1 cellular context compared by ENCODE assay signal in the genomic region with DNA sequence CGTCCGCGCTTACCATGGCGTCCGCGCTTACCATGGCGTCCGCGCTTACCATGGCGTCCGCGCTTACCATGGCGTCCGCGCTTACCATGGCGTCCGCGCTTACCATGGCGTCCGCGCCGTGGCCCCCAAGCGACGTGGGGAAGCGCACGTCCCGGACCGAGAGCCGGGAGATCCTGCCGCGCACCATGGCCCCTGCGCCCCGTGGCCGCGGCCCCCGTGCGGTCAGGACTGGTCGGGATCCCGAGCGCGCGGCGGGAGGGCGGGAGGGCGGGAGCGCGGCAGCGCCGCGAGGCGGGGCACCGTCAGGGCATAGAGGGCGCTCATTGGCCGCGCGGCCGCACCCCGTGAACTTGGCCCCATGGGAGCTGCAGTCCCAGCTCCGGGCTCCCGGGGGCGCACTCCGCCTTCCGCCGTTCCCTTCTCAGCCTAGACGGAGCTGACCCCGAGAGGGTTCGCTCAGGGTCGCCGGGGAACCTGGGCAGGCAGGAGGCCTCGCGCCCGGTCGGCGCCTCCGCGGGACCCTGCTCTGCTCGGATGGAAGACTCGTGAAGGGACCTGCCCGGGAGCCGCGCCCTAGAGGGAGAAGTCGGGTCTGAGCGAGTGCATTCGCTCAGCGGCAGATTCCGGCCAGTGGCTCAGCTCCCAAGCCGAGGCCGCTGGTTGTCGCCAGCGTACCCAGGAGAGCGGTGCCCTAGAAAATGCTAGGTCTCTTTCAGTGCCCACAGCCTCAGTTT.
TF ChIP-seq lines count a peak whose summit lies in the region.

A gene with protein sequence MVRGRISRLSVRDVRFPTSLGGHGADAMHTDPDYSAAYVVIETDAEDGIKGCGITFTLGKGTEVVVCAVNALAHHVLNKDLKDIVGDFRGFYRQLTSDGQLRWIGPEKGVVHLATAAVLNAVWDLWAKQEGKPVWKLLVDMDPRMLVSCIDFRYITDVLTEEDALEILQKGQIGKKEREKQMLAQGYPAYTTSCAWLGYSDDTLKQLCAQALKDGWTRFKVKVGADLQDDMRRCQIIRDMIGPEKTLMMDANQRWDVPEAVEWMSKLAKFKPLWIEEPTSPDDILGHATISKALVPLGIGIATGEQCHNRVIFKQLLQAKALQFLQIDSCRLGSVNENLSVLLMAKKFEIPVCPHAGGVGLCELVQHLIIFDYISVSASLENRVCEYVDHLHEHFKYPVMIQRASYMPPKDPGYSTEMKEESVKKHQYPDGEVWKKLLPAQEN (minus strand): TSS at position 230 of the 734 bp plus-strand sequence. CDS start 43 bp downstream, at position 187.

TF ChIP-seq in K562, 482 proteins besides CTCF, POLR2A, EP300 and RAD21 (continued from another document and continues in another):
- TF ChIP-seq, protein P1, sequence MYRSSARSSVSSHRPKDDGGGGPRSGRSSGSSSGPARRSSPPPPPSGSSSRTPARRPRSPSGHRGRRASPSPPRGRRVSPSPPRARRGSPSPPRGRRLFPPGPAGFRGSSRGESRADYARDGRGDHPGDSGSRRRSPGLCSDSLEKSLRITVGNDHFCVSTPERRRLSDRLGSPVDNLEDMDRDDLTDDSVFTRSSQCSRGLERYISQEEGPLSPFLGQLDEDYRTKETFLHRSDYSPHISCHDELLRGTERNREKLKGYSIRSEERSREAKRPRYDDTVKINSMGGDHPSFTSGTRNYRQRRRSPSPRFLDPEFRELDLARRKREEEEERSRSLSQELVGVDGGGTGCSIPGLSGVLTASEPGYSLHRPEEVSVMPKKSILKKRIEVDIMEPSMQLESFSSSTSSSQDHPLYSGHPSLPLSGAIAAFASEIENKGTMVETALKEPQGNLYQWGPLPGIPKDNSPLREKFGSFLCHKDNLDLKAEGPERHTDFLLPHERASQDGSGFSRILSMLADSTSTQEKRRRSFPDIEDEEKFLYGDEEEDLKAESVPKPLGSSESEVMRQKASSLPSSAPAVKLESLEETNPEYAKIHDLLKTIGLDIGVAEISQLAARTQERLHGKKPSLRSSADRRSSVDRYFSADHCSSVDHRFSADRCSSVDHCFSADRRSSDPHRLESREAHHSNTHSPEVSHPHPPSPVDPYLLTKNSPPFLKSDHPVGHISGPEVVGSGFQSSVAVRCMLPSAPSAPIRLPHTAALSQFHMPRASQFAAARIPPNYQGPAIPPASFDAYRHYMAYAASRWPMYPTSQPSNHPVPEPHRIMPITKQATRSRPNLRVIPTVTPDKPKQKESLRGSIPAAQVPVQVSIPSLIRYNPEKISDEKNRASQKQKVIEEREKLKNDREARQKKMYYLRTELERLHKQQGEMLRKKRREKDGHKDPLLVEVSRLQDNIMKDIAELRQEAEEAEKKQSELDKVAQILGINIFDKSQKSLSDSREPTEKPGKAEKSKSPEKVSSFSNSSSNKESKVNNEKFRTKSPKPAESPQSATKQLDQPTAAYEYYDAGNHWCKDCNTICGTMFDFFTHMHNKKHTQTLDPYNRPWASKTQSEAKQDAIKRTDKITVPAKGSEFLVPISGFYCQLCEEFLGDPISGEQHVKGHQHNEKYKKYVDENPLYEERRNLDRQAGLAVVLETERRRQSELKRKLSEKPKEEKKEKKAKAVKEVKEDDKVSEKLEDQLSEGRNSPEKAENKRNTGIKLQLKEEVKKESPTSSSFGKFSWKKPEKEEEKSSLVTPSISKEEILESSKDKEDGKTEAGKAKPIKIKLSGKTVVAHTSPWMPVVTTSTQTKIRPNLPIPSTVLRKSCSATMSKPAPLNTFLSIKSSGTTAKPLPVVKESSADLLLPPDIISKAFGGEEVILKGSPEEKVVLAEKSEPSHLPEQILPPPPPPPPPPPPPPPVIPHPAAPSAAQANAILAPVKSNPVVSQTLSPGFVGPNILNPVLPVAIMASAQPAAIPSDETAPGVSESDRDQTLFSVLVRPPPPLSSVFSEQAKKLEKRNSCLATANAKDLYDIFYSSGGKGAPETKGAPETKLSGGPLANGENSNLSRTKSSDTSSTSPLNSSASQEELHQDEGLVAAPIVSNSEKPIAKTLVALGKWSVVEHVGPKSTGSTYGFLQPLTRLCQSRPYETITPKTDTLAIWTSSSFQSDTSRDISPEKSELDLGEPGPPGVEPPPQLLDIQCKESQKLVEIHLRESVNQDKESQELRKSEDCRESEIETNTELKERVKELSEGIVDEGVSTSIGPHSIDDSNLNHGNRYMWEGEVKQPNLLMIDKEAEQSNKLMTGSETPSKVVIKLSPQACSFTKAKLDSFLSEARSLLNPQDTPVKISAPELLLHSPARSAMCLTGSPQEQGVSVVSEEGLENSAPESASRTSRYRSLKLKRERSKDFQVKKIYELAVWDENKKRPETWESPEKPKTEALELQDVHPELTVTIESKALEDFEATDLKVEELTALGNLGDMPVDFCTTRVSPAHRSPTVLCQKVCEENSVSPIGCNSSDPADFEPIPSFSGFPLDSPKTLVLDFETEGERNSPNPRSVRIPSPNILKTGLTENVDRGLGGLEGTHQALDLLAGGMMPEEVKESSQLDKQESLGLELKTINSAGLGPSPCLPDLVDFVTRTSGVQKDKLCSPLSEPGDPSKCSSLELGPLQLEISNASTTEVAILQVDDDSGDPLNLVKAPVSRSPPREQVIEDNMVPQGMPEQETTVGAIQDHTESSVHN (IDR thresholded peaks at IDR 0.05; ENCODE audit: borderline replicate concordance in 1 of 2, low read depth in 1 of 2) = no peak
- TF ChIP-seq, protein P2, sequence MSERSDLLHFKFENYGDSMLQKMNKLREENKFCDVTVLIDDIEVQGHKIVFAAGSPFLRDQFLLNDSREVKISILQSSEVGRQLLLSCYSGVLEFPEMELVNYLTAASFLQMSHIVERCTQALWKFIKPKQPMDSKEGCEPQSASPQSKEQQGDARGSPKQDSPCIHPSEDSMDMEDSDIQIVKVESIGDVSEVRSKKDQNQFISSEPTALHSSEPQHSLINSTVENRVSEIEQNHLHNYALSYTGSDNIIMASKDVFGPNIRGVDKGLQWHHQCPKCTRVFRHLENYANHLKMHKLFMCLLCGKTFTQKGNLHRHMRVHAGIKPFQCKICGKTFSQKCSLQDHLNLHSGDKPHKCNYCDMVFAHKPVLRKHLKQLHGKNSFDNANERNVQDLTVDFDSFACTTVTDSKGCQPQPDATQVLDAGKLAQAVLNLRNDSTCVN (CRISPR knock-in tag; IDR thresholded peaks at IDR 0.05) = no peak
- TF ChIP-seq NR1H2 (CRISPR knock-in tag; IDR thresholded peaks at IDR 0.05) (0 out of 2 replicates have a peak, but pooled peaks have one; percentile 77), FOXJ3 (CRISPR knock-in tag; IDR thresholded peaks at IDR 0.05) (no peak), KAT2B (IDR thresholded peaks at IDR 0.05; ENCODE audit: low read depth, low read length) (no peak), FUS (optimal IDR thresholded peaks at IDR 0.05; ENCODE audit: low read depth, low read length) (no peak), NR2C1 (IDR thresholded peaks at IDR 0.05) (peak; percentile 70; the same call in 1 of the 2 replicates), NR2C1 (tag; IDR thresholded peaks at IDR 0.05) (peak; percentile 76), FOXJ2 (tag; IDR thresholded peaks at IDR 0.05) (no peak), MCM7 (IDR thresholded peaks at IDR 0.05) (no peak), RAD51 (IDR thresholded peaks at IDR 0.05; ENCODE audit: borderline replicate concordance, low read depth) (no peak), NCOA4 (IDR thresholded peaks at IDR 0.05; ENCODE audit: partially characterized antibody) (no peak), KDM1A (IDR thresholded peaks at IDR 0.05) (no peak), FIP1L1 (IDR thresholded peaks at IDR 0.05; ENCODE audit: low read depth, low read length, poor library complexity, severe bottlenecking) (peak; percentile 20), NBN (IDR thresholded peaks at IDR 0.05; ENCODE audit: low read depth) (no peak), CHD1 (IDR thresholded peaks at IDR 0.05; ENCODE audit: low read length) (no peak), TRIM24 (IDR thresholded peaks at IDR 0.05) (peak; percentile 25 to 41; a peak in 2 of 4 replicates), ZNF232 (CRISPR knock-in tag; IDR thresholded peaks at IDR 0.05) (0 out of 2 replicates have a peak, but pooled peaks have one; percentile 59), TAF15 (IDR thresholded peaks at IDR 0.05; ENCODE audit: low read depth, low read length) (no peak), CC2D1A (IDR thresholded peaks at IDR 0.05) (peak; percentile 98), SMAD3 (CRISPR knock-in tag; conservative IDR thresholded peaks at IDR 0.05) (no peak), SAP30 (IDR thresholded peaks at IDR 0.05; ENCODE audit: borderline replicate concordance, insufficient read depth, low read depth, low read length, poor library complexity, severe bottlenecking) (no peak), PML (IDR thresholded peaks at IDR 0.05; ENCODE audit: low read length) (no peak; the same call in 1 of the 2 replicates), XRCC3 (IDR thresholded peaks at IDR 0.05) (no peak), ZKSCAN8 (CRISPR knock-in tag; IDR thresholded peaks at IDR 0.05) (no peak)
- TF ChIP-seq, protein P3, sequence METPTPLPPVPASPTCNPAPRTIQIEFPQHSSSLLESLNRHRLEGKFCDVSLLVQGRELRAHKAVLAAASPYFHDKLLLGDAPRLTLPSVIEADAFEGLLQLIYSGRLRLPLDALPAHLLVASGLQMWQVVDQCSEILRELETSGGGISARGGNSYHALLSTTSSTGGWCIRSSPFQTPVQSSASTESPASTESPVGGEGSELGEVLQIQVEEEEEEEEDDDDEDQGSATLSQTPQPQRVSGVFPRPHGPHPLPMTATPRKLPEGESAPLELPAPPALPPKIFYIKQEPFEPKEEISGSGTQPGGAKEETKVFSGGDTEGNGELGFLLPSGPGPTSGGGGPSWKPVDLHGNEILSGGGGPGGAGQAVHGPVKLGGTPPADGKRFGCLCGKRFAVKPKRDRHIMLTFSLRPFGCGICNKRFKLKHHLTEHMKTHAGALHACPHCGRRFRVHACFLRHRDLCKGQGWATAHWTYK (CRISPR knock-in tag; IDR thresholded peaks at IDR 0.05) = no peak
- TF ChIP-seq, protein P4, sequence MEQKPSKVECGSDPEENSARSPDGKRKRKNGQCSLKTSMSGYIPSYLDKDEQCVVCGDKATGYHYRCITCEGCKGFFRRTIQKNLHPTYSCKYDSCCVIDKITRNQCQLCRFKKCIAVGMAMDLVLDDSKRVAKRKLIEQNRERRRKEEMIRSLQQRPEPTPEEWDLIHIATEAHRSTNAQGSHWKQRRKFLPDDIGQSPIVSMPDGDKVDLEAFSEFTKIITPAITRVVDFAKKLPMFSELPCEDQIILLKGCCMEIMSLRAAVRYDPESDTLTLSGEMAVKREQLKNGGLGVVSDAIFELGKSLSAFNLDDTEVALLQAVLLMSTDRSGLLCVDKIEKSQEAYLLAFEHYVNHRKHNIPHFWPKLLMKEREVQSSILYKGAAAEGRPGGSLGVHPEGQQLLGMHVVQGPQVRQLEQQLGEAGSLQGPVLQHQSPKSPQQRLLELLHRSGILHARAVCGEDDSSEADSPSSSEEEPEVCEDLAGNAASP (IDR thresholded peaks at IDR 0.05) = peak; percentile 81
- TF ChIP-seq, protein P5, sequence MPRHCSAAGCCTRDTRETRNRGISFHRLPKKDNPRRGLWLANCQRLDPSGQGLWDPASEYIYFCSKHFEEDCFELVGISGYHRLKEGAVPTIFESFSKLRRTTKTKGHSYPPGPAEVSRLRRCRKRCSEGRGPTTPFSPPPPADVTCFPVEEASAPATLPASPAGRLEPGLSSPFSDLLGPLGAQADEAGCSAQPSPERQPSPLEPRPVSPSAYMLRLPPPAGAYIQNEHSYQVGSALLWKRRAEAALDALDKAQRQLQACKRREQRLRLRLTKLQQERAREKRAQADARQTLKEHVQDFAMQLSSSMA (CRISPR knock-in tag; IDR thresholded peaks at IDR 0.05) = no peak
- TF ChIP-seq, protein P6, sequence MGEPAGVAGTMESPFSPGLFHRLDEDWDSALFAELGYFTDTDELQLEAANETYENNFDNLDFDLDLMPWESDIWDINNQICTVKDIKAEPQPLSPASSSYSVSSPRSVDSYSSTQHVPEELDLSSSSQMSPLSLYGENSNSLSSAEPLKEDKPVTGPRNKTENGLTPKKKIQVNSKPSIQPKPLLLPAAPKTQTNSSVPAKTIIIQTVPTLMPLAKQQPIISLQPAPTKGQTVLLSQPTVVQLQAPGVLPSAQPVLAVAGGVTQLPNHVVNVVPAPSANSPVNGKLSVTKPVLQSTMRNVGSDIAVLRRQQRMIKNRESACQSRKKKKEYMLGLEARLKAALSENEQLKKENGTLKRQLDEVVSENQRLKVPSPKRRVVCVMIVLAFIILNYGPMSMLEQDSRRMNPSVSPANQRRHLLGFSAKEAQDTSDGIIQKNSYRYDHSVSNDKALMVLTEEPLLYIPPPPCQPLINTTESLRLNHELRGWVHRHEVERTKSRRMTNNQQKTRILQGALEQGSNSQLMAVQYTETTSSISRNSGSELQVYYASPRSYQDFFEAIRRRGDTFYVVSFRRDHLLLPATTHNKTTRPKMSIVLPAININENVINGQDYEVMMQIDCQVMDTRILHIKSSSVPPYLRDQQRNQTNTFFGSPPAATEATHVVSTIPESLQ (CRISPR knock-in tag; IDR thresholded peaks at IDR 0.05) = 0 out of 2 replicates have a peak, but pooled peaks have one; percentile 57
- TF ChIP-seq, protein P7, sequence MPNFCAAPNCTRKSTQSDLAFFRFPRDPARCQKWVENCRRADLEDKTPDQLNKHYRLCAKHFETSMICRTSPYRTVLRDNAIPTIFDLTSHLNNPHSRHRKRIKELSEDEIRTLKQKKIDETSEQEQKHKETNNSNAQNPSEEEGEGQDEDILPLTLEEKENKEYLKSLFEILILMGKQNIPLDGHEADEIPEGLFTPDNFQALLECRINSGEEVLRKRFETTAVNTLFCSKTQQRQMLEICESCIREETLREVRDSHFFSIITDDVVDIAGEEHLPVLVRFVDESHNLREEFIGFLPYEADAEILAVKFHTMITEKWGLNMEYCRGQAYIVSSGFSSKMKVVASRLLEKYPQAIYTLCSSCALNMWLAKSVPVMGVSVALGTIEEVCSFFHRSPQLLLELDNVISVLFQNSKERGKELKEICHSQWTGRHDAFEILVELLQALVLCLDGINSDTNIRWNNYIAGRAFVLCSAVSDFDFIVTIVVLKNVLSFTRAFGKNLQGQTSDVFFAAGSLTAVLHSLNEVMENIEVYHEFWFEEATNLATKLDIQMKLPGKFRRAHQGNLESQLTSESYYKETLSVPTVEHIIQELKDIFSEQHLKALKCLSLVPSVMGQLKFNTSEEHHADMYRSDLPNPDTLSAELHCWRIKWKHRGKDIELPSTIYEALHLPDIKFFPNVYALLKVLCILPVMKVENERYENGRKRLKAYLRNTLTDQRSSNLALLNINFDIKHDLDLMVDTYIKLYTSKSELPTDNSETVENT (CRISPR knock-in tag; IDR thresholded peaks at IDR 0.05) = no peak
- TF ChIP-seq, protein P8, sequence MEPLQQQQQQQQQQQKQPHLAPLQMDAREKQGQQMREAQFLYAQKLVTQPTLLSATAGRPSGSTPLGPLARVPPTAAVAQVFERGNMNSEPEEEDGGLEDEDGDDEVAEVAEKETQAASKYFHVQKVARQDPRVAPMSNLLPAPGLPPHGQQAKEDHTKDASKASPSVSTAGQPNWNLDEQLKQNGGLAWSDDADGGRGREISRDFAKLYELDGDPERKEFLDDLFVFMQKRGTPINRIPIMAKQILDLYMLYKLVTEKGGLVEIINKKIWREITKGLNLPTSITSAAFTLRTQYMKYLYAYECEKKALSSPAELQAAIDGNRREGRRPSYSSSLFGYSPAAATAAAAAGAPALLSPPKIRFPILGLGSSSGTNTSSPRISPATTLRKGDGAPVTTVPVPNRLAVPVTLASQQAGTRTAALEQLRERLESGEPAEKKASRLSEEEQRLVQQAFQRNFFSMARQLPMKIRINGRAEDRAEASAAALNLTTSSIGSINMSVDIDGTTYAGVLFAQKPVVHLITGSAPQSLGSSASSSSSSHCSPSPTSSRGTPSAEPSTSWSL (CRISPR knock-in tag; IDR thresholded peaks at IDR 0.05; ENCODE audit: borderline replicate concordance) = no peak
- TF ChIP-seq, protein P9, sequence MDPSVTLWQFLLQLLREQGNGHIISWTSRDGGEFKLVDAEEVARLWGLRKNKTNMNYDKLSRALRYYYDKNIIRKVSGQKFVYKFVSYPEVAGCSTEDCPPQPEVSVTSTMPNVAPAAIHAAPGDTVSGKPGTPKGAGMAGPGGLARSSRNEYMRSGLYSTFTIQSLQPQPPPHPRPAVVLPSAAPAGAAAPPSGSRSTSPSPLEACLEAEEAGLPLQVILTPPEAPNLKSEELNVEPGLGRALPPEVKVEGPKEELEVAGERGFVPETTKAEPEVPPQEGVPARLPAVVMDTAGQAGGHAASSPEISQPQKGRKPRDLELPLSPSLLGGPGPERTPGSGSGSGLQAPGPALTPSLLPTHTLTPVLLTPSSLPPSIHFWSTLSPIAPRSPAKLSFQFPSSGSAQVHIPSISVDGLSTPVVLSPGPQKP (CRISPR knock-in tag; IDR thresholded peaks at IDR 0.05) = no peak
